In genomic region chrX:1361275-1361674, GRCh38 we compare ENCODE assay signal across 21 cellular contexts. TPM values are rescaled to one million over a fixed set of nuclear protein-coding genes. Genes with fewer than 3 reads are reported as not detected.
DNase-seq lines count a peak whose midpoint lies in the region; ATAC-seq and TF ChIP-seq lines count a peak whose summit lies in the region.
"Had no signal": no experiment of that assay in that cellular context is flagged by ENCODE, and none has a peak within 500 bp of the region (broad histone marks: within the 10 kb centered on the region; RNA-seq: fewer than 3 reads in every experiment).

No MANE protein-coding gene starts in this region.

- H3K79me1 ChIP-seq in mesenchymal stem cell (replicated peaks; ENCODE audit: low read length, poor library complexity, severe bottlenecking): no peaks in the 10 kb centered on the region

- no peak overlapping the region for H3K4ac ChIP-seq in mesenchymal stem cell (ENCODE audit: low read depth in 1 of 2, low read length in 2 of 2)

- peak overlapping the region; percentile 27 for H4K91ac ChIP-seq in mesenchymal stem cell (ENCODE audit: low read length)

- peak overlapping the region; percentile 62 for H3K27ac Mint-ChIP-seq in T-helper 2 cell treated with Interferon-gamma antibody and Interleukin-4, amounts not matched to agents 5 μg/mL and 100 μg/mL, for 36 hours
- peak overlapping the region; percentile 14 for H3K27ac Mint-ChIP-seq in CD8-positive, alpha-beta T cell
- peak overlapping the region; percentile 0 for H3K27ac Mint-ChIP-seq in T-helper 17 cell

- no peak for ATAC-seq in CD8-positive, alpha-beta T cell
- ATAC-seq in T-helper 17 cell (no peak), HG02678 (IDR thresholded peaks at IDR 0.05; ENCODE audit: unreplicated experiment) (no peak)
- ATAC-seq: Panc1 had no signal

- H2BK120ac ChIP-seq in mesenchymal stem cell (ENCODE audit: low read depth, low read length): no peak overlapping the region

- no peak overlapping the region for H3K18ac ChIP-seq in mesenchymal stem cell (ENCODE audit: low read depth in 1 of 2, low read length in 2 of 2)

- POLR2A ChIA-PET in CD8-positive, alpha-beta T cell (lab: Charles Lee): no interaction called here

- no peak overlapping the region for H3K14ac ChIP-seq in mesenchymal stem cell (ENCODE audit: low read length in 2 of 2)

- H3K36me3 Mint-ChIP-seq in T-helper 2 cell treated with Interferon-gamma antibody and Interleukin-4, amounts not matched to agents 5 μg/mL and 100 μg/mL, for 36 hours (ENCODE audit: low read depth): peaks cover 50% of the 10 kb centered on the region
- peaks cover 37% of the 10 kb centered on the region for H3K36me3 Mint-ChIP-seq in CD8-positive, alpha-beta T cell
- peaks cover 9% of the 10 kb centered on the region for H3K36me3 Mint-ChIP-seq in T-helper 17 cell (ENCODE audit: low read depth)

- no peak overlapping the region for H2BK5ac ChIP-seq in mesenchymal stem cell (ENCODE audit: low read depth, low read length, poor library complexity, severe bottlenecking)

- no peaks in the 10 kb centered on the region for H3K27me3 Mint-ChIP-seq in T-helper 2 cell treated with Interferon-gamma antibody and Interleukin-4, amounts not matched to agents 5 μg/mL and 100 μg/mL, for 36 hours (ENCODE audit: low read depth)
- no peaks in the 10 kb centered on the region for H3K27me3 Mint-ChIP-seq in CD8-positive, alpha-beta T cell (ENCODE audit: low read depth)
- H3K27me3 Mint-ChIP-seq in T-helper 17 cell: no peaks in the 10 kb centered on the region

- H3K36me3 ChIP-seq in CD8-positive, alpha-beta T cell (ENCODE audit: insufficient read depth, low read length): peaks cover 4% of the 10 kb centered on the region
- peaks cover 0 to 11% of the 10 kb centered on the region in 2 experiments for H3K36me3 ChIP-seq in mesenchymal stem cell (ENCODE audit: control insufficient read depth in 1 of 2, insufficient read depth in 2 of 2, low read depth in 1 of 2, low read length in 2 of 2)

- no peak overlapping the region for H3K23ac ChIP-seq in mesenchymal stem cell (ENCODE audit: low read length in 2 of 2)

- intact Hi-C loops in CD8-positive, alpha-beta T cell (cut with DNase I, micrococcal nuclease): no loop called here

- no peak overlapping the region for H3K4me2 ChIP-seq in mesenchymal stem cell (ENCODE audit: low read length, poor library complexity, severe bottlenecking)

- peaks cover 3% of the 10 kb centered on the region for H3K4me1 Mint-ChIP-seq in T-helper 2 cell treated with Interferon-gamma antibody and Interleukin-4, amounts not matched to agents 5 μg/mL and 100 μg/mL, for 36 hours (ENCODE audit: low read depth)
- H3K4me1 Mint-ChIP-seq in CD8-positive, alpha-beta T cell (ENCODE audit: low read depth): no peaks in the 10 kb centered on the region
- H3K4me1 Mint-ChIP-seq in T-helper 17 cell: peaks cover 6% of the 10 kb centered on the region

- CTCF ChIA-PET in CD8-positive, alpha-beta T cell (lab: Charles Lee): no interaction called here

- no peaks in the 10 kb centered on the region for H3K4me1 ChIP-seq in CD8-positive, alpha-beta T cell (ENCODE audit: insufficient read depth, low read length)
- no peaks in the 10 kb centered on the region for H3K4me1 ChIP-seq in mesenchymal stem cell (ENCODE audit: control insufficient read depth, insufficient read depth, low read depth, low read length)
- H3K4me1 ChIP-seq: Caco-2 had no signal

- H2BK12ac ChIP-seq in mesenchymal stem cell (ENCODE audit: low read length in 2 of 2): no peak overlapping the region

- DNase-seq in T-helper 2 cell treated with Interferon-gamma antibody and Interleukin-4, amounts not matched to agents 5 μg/mL and 100 μg/mL, for 36 hours (ENCODE audit: low spot score): no peak
- DNase-seq in T-helper 2 cell (no peak), T-helper 17 cell (no peak), mesenchymal stem cell (peak; percentile 43), DMS 273 (lab: John Stamatoyannopoulos, UW; ENCODE audit: unreplicated experiment) (no peak), NCI-H2227 (lab: John Stamatoyannopoulos, UW; ENCODE audit: unreplicated experiment) (no peak)
- no peak for DNase-seq in CD8-positive, alpha-beta T cell
- DNase-seq: 8988T, GDM1, GOT3, Karpas-422, MM.1S, NCI-H187 treated with DMSO at 0.1 percent for 48 hours, NCI-H2171, NCI-H510A, NCI-H82, Right ventricle myocardium superior had no signal

- WGBS in mesenchymal stem cell: 61% methylated on average over 12 of the region's 12 CpGs

- H3K9me3 ChIP-seq in CD8-positive, alpha-beta T cell (ENCODE audit: low read length): no peaks in the 10 kb centered on the region
- no peaks in the 10 kb centered on the region for H3K9me3 ChIP-seq in T-helper 17 cell (ENCODE audit: control insufficient read depth, low read length, poor library complexity, severe bottlenecking)
- H3K9me3 ChIP-seq in mesenchymal stem cell (ENCODE audit: control insufficient read depth, low read length): peaks cover 2% of the 10 kb centered on the region
- H3K9me3 ChIP-seq: Caco-2 had no signal

- H3K9me3 Mint-ChIP-seq in T-helper 2 cell treated with Interferon-gamma antibody and Interleukin-4, amounts not matched to agents 5 μg/mL and 100 μg/mL, for 36 hours: peaks cover 15% of the 10 kb centered on the region
- H3K9me3 Mint-ChIP-seq in CD8-positive, alpha-beta T cell: no peaks in the 10 kb centered on the region

- H3K27me3 ChIP-seq in CD8-positive, alpha-beta T cell (ENCODE audit: insufficient read depth, low read length): no peaks in the 10 kb centered on the region
- H3K27me3 ChIP-seq in mesenchymal stem cell (ENCODE audit: control insufficient read depth in 1 of 2, insufficient read depth in 1 of 2, low read length in 2 of 2): no peaks in the 10 kb centered on the region

- no peak overlapping the region for H4K8ac ChIP-seq in mesenchymal stem cell (ENCODE audit: low read length)

- H2AFZ ChIP-seq in mesenchymal stem cell (ENCODE audit: low read depth, low read length): no peak overlapping the region

- H2AK5ac ChIP-seq in mesenchymal stem cell (ENCODE audit: low read length, severe bottlenecking): no peak overlapping the region

- no peak for TF ChIP-seq CTCF in CD8-positive, alpha-beta T cell (IDR thresholded peaks at IDR 0.05)

- H2BK15ac ChIP-seq in mesenchymal stem cell (ENCODE audit: low read depth, poor library complexity, severe bottlenecking): no peak overlapping the region

- H3K9ac ChIP-seq in mesenchymal stem cell (ENCODE audit: low read length): no peak overlapping the region

- H3K27ac ChIP-seq in CD8-positive, alpha-beta T cell (ENCODE audit: low read depth, low read length): no peak overlapping the region
- H3K27ac ChIP-seq in mesenchymal stem cell (ENCODE audit: low read length, poor library complexity, severe bottlenecking): no peak overlapping the region
- H3K27ac ChIP-seq: C4-2B had no signal

- no peak overlapping the region for H3K4me3 ChIP-seq in CD8-positive, alpha-beta T cell (ENCODE audit: low read depth, low read length)
- no peak overlapping the region for H3K4me3 ChIP-seq in mesenchymal stem cell (ENCODE audit: insufficient read depth in 1 of 2, low read depth in 1 of 2, low read length in 2 of 2)

- no peak overlapping the region for H3K4me3 Mint-ChIP-seq in T-helper 2 cell treated with Interferon-gamma antibody and Interleukin-4, amounts not matched to agents 5 μg/mL and 100 μg/mL, for 36 hours
- no peak overlapping the region for H3K4me3 Mint-ChIP-seq in CD8-positive, alpha-beta T cell
- no peak overlapping the region for H3K4me3 Mint-ChIP-seq in T-helper 17 cell

RNA-seq across cellular contexts. Expression of gene IL3RA, which starts 24.7 kb away (rescaled TPM):
- total RNA-seq in CD8-positive, alpha-beta T cell: 1 to 10 TPM in 1 of 2 experiments, under 1 TPM in 1; 0.94 to 1.1 TPM
- total RNA-seq in T-helper 17 cell: 1 to 10 TPM in 1 of 2 donors, under 1 TPM in 1; 0.60 to 2.8 TPM
- polyA plus RNA-seq in mesenchymal stem cell (2013, experiment 1 of 2): 1.4 TPM
- 1.4 TPM for polyA plus RNA-seq in mesenchymal stem cell (2013, experiment 2 of 2)
- total RNA-seq: Caco-2 had no signal

RNA-seq across cellular contexts. Expression of gene SLC25A6, which starts 30.6 kb away (rescaled TPM):
- total RNA-seq in CD8-positive, alpha-beta T cell: 100 to 1,000 TPM; 382 to 404 TPM
- total RNA-seq in T-helper 17 cell: 100 to 1,000 TPM; 314 to 329 TPM
- polyA plus RNA-seq in mesenchymal stem cell (2013, experiment 1 of 2): 554 TPM
- polyA plus RNA-seq in mesenchymal stem cell (2013, experiment 2 of 2): 544 TPM

Comparison
In these comparisons a context has a peak if more than half of its experiments do, and no peak if none do; other contexts are left out.
1. H3K27ac Mint-ChIP-seq: peak in every context shown above with its lines; median percentile 62 in T-helper 2 cell treated with Interferon-gamma antibody and Interleukin-4, amounts not matched to agents 5 μg/mL and 100 μg/mL, for 36 hours; 14 in CD8-positive, alpha-beta T cell; 0 in T-helper 17 cell.